In genomic region chr3:71982506-71983258, GRCh38 we compare ENCODE assay signal across 8 cellular contexts.
A peak's percentile ranks its signal among the peaks of the same experiment; 100 is the strongest.
DNase-seq lines count a peak whose midpoint lies in the region; ATAC-seq, FAIRE-seq and TF ChIP-seq lines count a peak whose summit lies in the region.
"Not testable (repeated sequence)": the region's sequence is repeated elsewhere in the genome, so short reads cannot be mapped to it uniquely, and the experiment has no call there.

No MANE protein-coding gene starts in this region.

- H3K4me1 ChIP-seq in HepG2 (ENCODE audit: insufficient read depth, low read length): not testable (repeated sequence)

- intact Hi-C loops in activated B cell treated with CpG ODN at 0.5 μM for 24 hours (cut with micrococcal nuclease): loop anchor here (2.0 kb wide), 1 partner anchor 118 kb away; no protein-coding TSS in a partner anchor
- intact Hi-C loops in dendritic cell treated with granulocyte-macrophage colony-stimulating factor and Interleukin-4, amounts not matched to agents 40 ng/mL and 50 ng/mL, for 4 days (cut with micrococcal nuclease): loop anchor here (10.0 kb wide), 1 partner anchor 52 kb away; no protein-coding TSS in a partner anchor
- intact Hi-C loops in HepG2 (cut with micrococcal nuclease; ENCODE audit: unreplicated experiment): loop anchor here (10.0 kb wide), 1 partner anchor 842 kb away; no protein-coding TSS in a partner anchor

- H3K36me3 ChIP-seq in HepG2 (replicated peaks in 1 of 2; ENCODE audit: control insufficient read depth in 1 of 2, insufficient read depth in 2 of 2, low read length in 2 of 2): not testable (repeated sequence)

- TF ChIP-seq POLR2A in H54 (IDR thresholded peaks at IDR 0.05; ENCODE audit: low read depth, low read length); HepG2 (IDR thresholded peaks at IDR 0.05; ENCODE audit: insufficient read depth in 1 of 2, low read depth in 2 of 2, low read length in 2 of 2): not testable (repeated sequence)

- in situ Hi-C loops in HepG2 (cut with HindIII; ENCODE audit: extremely low pct_ligation_motif_present, low pct_unique_long_range_greater_than_20kb): not testable (repeated sequence)

- TF ChIP-seq RAD21 in HepG2 (CRISPR knock-in tag; IDR thresholded peaks at IDR 0.05): not testable (repeated sequence)

- BruUV-seq in HepG2 (replicated peaks; lab: Mats Ljungman, UMichigan): not testable (repeated sequence)

- WGBS in HepG2 (ENCODE audit: low lambda C conversion rate): 5% methylated on average over 9 of the region's 9 CpGs

- not testable (repeated sequence) for H3K27me3 ChIP-seq in HepG2 (ENCODE audit: control insufficient read depth in 1 of 2, insufficient read depth in 2 of 2, low read length in 2 of 2)

- TF ChIP-seq CTCF in AG09309 (IDR thresholded peaks at IDR 0.05; ENCODE audit: control insufficient read depth, insufficient read depth, low read depth, low read length, missing control alignments); activated B cell treated with CpG ODN at 0.5 μM for 24 hours (IDR thresholded peaks at IDR 0.05); HepG2 (CRISPR knock-in tag; IDR thresholded peaks at IDR 0.05): not testable (repeated sequence)

- H3K27me3 Mint-ChIP-seq in activated B cell treated with CpG ODN at 0.5 μM for 24 hours: peaks cover 27% of the 10 kb centered on the region
- H3K27me3 Mint-ChIP-seq in dendritic cell treated with granulocyte-macrophage colony-stimulating factor and Interleukin-4, amounts not matched to agents 40 ng/mL and 50 ng/mL, for 4 days: peaks cover 19% of the 10 kb centered on the region

- POLR2A ChIA-PET in activated B cell treated with CpG ODN at 0.5 μM for 24 hours (lab: Charles Lee); HepG2 (lab: Yijun Ruan, JAX): not testable (repeated sequence)

- peak overlapping the region; percentile 43 for H3K27ac Mint-ChIP-seq in activated B cell treated with CpG ODN at 0.5 μM for 24 hours
- peak overlapping the region; percentile 62 for H3K27ac Mint-ChIP-seq in dendritic cell treated with granulocyte-macrophage colony-stimulating factor and Interleukin-4, amounts not matched to agents 40 ng/mL and 50 ng/mL, for 4 days

- H3K4me3 Mint-ChIP-seq in activated B cell treated with CpG ODN at 0.5 μM for 24 hours: peak overlapping the region; percentile 46
- not testable (repeated sequence) for H3K4me3 Mint-ChIP-seq in dendritic cell treated with granulocyte-macrophage colony-stimulating factor and Interleukin-4, amounts not matched to agents 40 ng/mL and 50 ng/mL, for 4 days

- peak; percentile 76 for FAIRE-seq in H54 (lab: Jason Lieb, UNC)
- not testable (repeated sequence) for FAIRE-seq in HepG2 (lab: Jason Lieb, UNC)

- H3K4me2 ChIP-seq in HepG2 (ENCODE audit: low read depth, low read length): not testable (repeated sequence)

- DNase-seq in AG09309 (ENCODE audit: low read depth) (peak; percentile 81), NCI-H69 (lab: John Stamatoyannopoulos, UW) (peak; percentile 37), activated B cell treated with CpG ODN at 0.5 μM for 24 hours (peak; percentile 25), HepG2 (ENCODE audit: low spot score) (peak; percentile 7)
- DNase-seq in H54 (ENCODE audit: insufficient read length, low spot score): not testable (repeated sequence)
- DNase-seq in activated effector memory CD4-positive, alpha-beta T cell treated with anti-CD3 and anti-CD28 coated beads, Interleukin-2, amount 50 U/mL, for 16 hours: peak; percentile 70
- DNase-seq in stimulated activated CD4-positive, alpha-beta T cell treated with anti-CD3 and anti-CD28 coated beads, Interleukin-4, amount 100 ng/mL, for 24 hours: peak; percentile 73

- ATAC-seq in activated B cell treated with CpG ODN at 0.5 μM for 24 hours (ENCODE audit: low read depth); HepG2: not testable (repeated sequence)

- not testable (repeated sequence) for H3K36me3 Mint-ChIP-seq in activated B cell treated with CpG ODN at 0.5 μM for 24 hours (ENCODE audit: low read depth); dendritic cell treated with granulocyte-macrophage colony-stimulating factor and Interleukin-4, amounts not matched to agents 40 ng/mL and 50 ng/mL, for 4 days (ENCODE audit: low read depth)

- peaks cover 60% of the 10 kb centered on the region for H3K4me1 Mint-ChIP-seq in activated B cell treated with CpG ODN at 0.5 μM for 24 hours
- H3K4me1 Mint-ChIP-seq in dendritic cell treated with granulocyte-macrophage colony-stimulating factor and Interleukin-4, amounts not matched to agents 40 ng/mL and 50 ng/mL, for 4 days (ENCODE audit: low read depth): peaks cover 39% of the 10 kb centered on the region

- not testable (repeated sequence) for H4K20me1 ChIP-seq in HepG2 (ENCODE audit: insufficient read depth, low read length)

- CTCF ChIA-PET in activated B cell treated with CpG ODN at 0.5 μM for 24 hours (lab: Charles Lee); HepG2 (lab: Yijun Ruan, JAX; ENCODE audit: low intra/inter-chr PET ratio, low total read pairs): not testable (repeated sequence)

- not testable (repeated sequence) for H3K79me2 ChIP-seq in HepG2 (ENCODE audit: insufficient read depth, low read length)

- H3K9me3 ChIP-seq in HepG2 (ENCODE audit: low read length): not testable (repeated sequence)

- not testable (repeated sequence) for H3K4me3 ChIP-seq in AG09309 (ENCODE audit: control insufficient read depth, low read depth, low read length); HepG2 (replicated peaks in 1 of 3; ENCODE audit: insufficient read depth in 1 of 3, low read depth in 2 of 3, low read length in 3 of 3)

- H3K9me3 Mint-ChIP-seq in activated B cell treated with CpG ODN at 0.5 μM for 24 hours; dendritic cell treated with granulocyte-macrophage colony-stimulating factor and Interleukin-4, amounts not matched to agents 40 ng/mL and 50 ng/mL, for 4 days: not testable (repeated sequence)

- H3K27ac ChIP-seq in HepG2 (ENCODE audit: extremely low read length, insufficient read depth, low read length): not testable (repeated sequence)

- not testable (repeated sequence) for H2AFZ ChIP-seq in HepG2 (ENCODE audit: low read length)

- not testable (repeated sequence) for H3K9ac ChIP-seq in HepG2 (ENCODE audit: insufficient read depth, low read depth, low read length)

- not testable (repeated sequence) for TF ChIP-seq EP300 in HepG2 (IDR thresholded peaks at IDR 0.05; ENCODE audit: low read depth in 2 of 2, low read length in 2 of 2); HepG2 (CRISPR knock-in tag; IDR thresholded peaks at IDR 0.05; ENCODE audit: borderline replicate concordance)

TF ChIP-seq in HepG2, 621 proteins besides CTCF, POLR2A, EP300 and RAD21:
- TF ChIP-seq FOSL2 (CRISPR knock-in tag; IDR thresholded peaks at IDR 0.05) (peak; percentile 49), CREB1 (IDR thresholded peaks at IDR 0.05) (peak; percentile 59)
- TF ChIP-seq CREB1 (CRISPR knock-in tag; IDR thresholded peaks at IDR 0.05): not testable (repeated sequence)
